24 cellular contexts compared by ENCODE assay signal in genomic region chr3:105228696-105229095, GRCh38.
"Had no signal": no experiment of that assay in that cellular context is flagged by ENCODE, and none has a peak within 500 bp of the region (broad histone marks: within the 10 kb centered on the region; RNA-seq: fewer than 3 reads in every experiment).

No MANE protein-coding gene starts in this region.

- H3K27me3 Mint-ChIP-seq: central memory CD8-positive, alpha-beta T cell had no signal

- H3K4me3 Mint-ChIP-seq: activated CD8-positive, alpha-beta T cell treated with anti-CD3 and anti-CD28 coated beads for 36 hours; activated naive CD4-positive, alpha-beta T cell treated with anti-CD3 and anti-CD28 coated beads, Interleukin-2, amount 10 ng/mL, durations not matched to agents 7 days and 5 days; activated naive CD8-positive, alpha-beta T cell treated with anti-CD3 and anti-CD28 coated beads for 36 hours; activated T-cell treated with anti-CD3 and anti-CD28 coated beads, Interleukin-2, amount 50 U/mL, for 72 hours; central memory CD8-positive, alpha-beta T cell; T-helper 1 cell treated with Interleukin-12 subunit alpha and Interleukin-12 subunit beta and Interleukin-4 antibody, amounts not matched to agents 30 μg/mL and 1 μg/mL, for 36 hours had no signal

- H3K4me3 ChIP-seq: Peyer's patch had no signal

- DNase-seq: activated CD4-positive, alpha-beta T cell treated with anti-CD3 and anti-CD28 coated beads for 4 hours; activated CD8-positive, alpha-beta memory T cell treated with anti-CD3 and anti-CD28 coated beads, Interleukin-2, amount 50 U/mL, for 4 hours; activated CD8-positive, alpha-beta T cell treated with anti-CD3 and anti-CD28 coated beads for 36 hours; activated gamma-delta T cell treated with Interleukin-2 at 50 U/mL for 16 hours; activated naive CD4-positive, alpha-beta T cell treated with anti-CD3 and anti-CD28 coated beads, Interleukin-2, amount 10 ng/mL, durations not matched to agents 7 days and 5 days; activated naive CD8-positive, alpha-beta T cell treated with anti-CD3 and anti-CD28 coated beads for 36 hours; activated T-cell treated with anti-CD3 and anti-CD28 coated beads, Interleukin-2, amount 50 U/mL, for 72 hours; anterior cingulate cortex; Kasumi-1; NCI-H1092 treated with DMSO at 0.1 percent for 48 hours; NCI-H1417 treated with DMSO at 0.1 percent for 48 hours; NCI-H1694; NCI-H2029; NCI-H2107; NCI-H510A treated with DMSO at 0.1 percent for 48 hours; NCI-H69; NK-92 treated with Interleukin-12 subunit alpha and Interleukin-12 subunit beta, amount 100 ng/mL, for 24 hours; OCI-M1; Peyer's patch; SHP77 had no signal

- H3K4me1 Mint-ChIP-seq: activated naive CD4-positive, alpha-beta T cell treated with anti-CD3 and anti-CD28 coated beads, Interleukin-2, amount 10 ng/mL, durations not matched to agents 7 days and 5 days; activated naive CD8-positive, alpha-beta T cell treated with anti-CD3 and anti-CD28 coated beads for 36 hours; central memory CD8-positive, alpha-beta T cell had no signal

- H3K27ac ChIP-seq: Peyer's patch had no signal

- H3K27me3 ChIP-seq: Peyer's patch had no signal

- H3K36me3 ChIP-seq: Peyer's patch had no signal

- H3K4me1 ChIP-seq: Peyer's patch had no signal

- H3K9me3 ChIP-seq: Peyer's patch had no signal

- ATAC-seq: activated CD4-positive, CD25-positive, alpha-beta regulatory T cell treated with anti-CD3 and anti-CD28 coated beads, Interleukin-2, amount 50 U/mL, for 24 hours; activated CD8-positive, alpha-beta T cell treated with anti-CD3 and anti-CD28 coated beads for 36 hours; activated T-cell treated with anti-CD3 and anti-CD28 coated beads, Interleukin-2, amount 50 U/mL, for 72 hours had no signal

- H3K9me3 Mint-ChIP-seq: activated CD8-positive, alpha-beta T cell treated with anti-CD3 and anti-CD28 coated beads for 36 hours; activated naive CD4-positive, alpha-beta T cell treated with anti-CD3 and anti-CD28 coated beads, Interleukin-2, amount 10 ng/mL, durations not matched to agents 7 days and 5 days; activated T-cell treated with anti-CD3 and anti-CD28 coated beads, Interleukin-2, amount 50 U/mL, for 72 hours; activated T-helper 2 cell treated with anti-CD3 and anti-CD28 coated beads, Interferon-gamma antibody, Interleukin-2, Interleukin-4, amounts not matched to agents 10 μg/mL and 5 μg/mL and 100 μg/mL, durations not matched to agents 14 hours and 24 hours and 36 hours; central memory CD8-positive, alpha-beta T cell; T-helper 1 cell treated with Interleukin-12 subunit alpha and Interleukin-12 subunit beta and Interleukin-4 antibody, amounts not matched to agents 30 μg/mL and 1 μg/mL, for 36 hours had no signal

- H3K36me3 Mint-ChIP-seq: activated naive CD4-positive, alpha-beta T cell treated with anti-CD3 and anti-CD28 coated beads, Interleukin-2, amount 10 ng/mL, durations not matched to agents 7 days and 5 days; activated naive CD8-positive, alpha-beta T cell treated with anti-CD3 and anti-CD28 coated beads for 36 hours had no signal

- H3K27ac Mint-ChIP-seq: activated CD8-positive, alpha-beta T cell treated with anti-CD3 and anti-CD28 coated beads for 36 hours; activated naive CD4-positive, alpha-beta T cell treated with anti-CD3 and anti-CD28 coated beads, Interleukin-2, amount 10 ng/mL, durations not matched to agents 7 days and 5 days; activated naive CD8-positive, alpha-beta T cell treated with anti-CD3 and anti-CD28 coated beads for 36 hours; activated T-cell treated with anti-CD3 and anti-CD28 coated beads, Interleukin-2, amount 50 U/mL, for 72 hours; activated T-helper 2 cell treated with anti-CD3 and anti-CD28 coated beads, Interferon-gamma antibody, Interleukin-2, Interleukin-4, amounts not matched to agents 10 μg/mL and 5 μg/mL and 100 μg/mL, durations not matched to agents 14 hours and 24 hours and 36 hours; T-helper 1 cell treated with Interleukin-12 subunit alpha and Interleukin-12 subunit beta and Interleukin-4 antibody, amounts not matched to agents 30 μg/mL and 1 μg/mL, for 36 hours had no signal
